In the genomic region with DNA sequence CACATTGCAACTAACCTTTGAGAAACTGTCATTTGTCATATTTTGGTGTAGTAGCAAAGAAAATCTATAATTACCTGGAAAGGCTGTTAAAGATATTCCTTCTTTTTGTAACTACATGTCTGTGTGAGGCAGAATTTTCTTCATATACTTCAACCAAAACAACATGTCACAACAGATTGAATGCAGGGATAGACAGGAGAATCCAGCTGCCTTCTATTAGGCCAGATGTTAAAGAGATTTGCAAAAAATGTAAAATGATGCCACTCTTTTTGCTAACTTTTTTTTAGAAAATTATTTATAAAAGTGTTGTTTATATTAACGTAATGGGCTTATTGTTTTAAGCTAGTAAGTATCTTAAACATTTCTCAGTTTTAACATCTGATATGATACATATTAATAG, we compare ENCODE assay signal across 29 cellular contexts. TPM values are rescaled to one million over a fixed set of nuclear protein-coding genes. Genes with fewer than 3 reads are reported as not detected.
DNase-seq lines count a peak whose midpoint lies in the region; ATAC-seq and TF ChIP-seq lines count a peak whose summit lies in the region.
"Had no signal": no experiment of that assay in that cellular context is flagged by ENCODE, and none has a peak within 500 bp of the region (broad histone marks: within the 10 kb centered on the region; RNA-seq: fewer than 3 reads in every experiment).

No MANE protein-coding gene starts in this region.

- TF ChIP-seq POLR2A in IMR-90 (IDR thresholded peaks at IDR 0.05; ENCODE audit: low read depth, low read length) = no peak

- BruUV-seq in IMR-90 (replicated peaks; lab: Mats Ljungman, UMichigan) = no TSS peak

- DNase-seq in activated T-cell treated with anti-CD3 and anti-CD28 coated beads, Interleukin-2, amount 50 U/mL, for 24 hours = no peak
- DNase-seq in activated T-cell treated with anti-CD3 and anti-CD28 coated beads, Interleukin-2, amount 50 U/mL, for 4 hours = no peak
- peak; percentile 44 for DNase-seq in IMR-90
- no peak for DNase-seq in central memory CD8-positive, alpha-beta T cell (ENCODE audit: low spot score in 2 of 2)
- no peak for DNase-seq in osteocyte (ENCODE audit: extremely low spot score, unreplicated experiment)
- DNase-seq in NAMALWA (ENCODE audit: low spot score) = no peak
- no peak for DNase-seq in OCI-M2 (lab: John Stamatoyannopoulos, UW; ENCODE audit: unreplicated experiment)
- DNase-seq: activated CD8-positive, alpha-beta memory T cell treated with anti-CD3 and anti-CD28 coated beads for 24 hours; activated T-cell treated with anti-CD3 and anti-CD28 coated beads, Interleukin-2, amount 50 U/mL, for 1 hour; aorta; BE2C; Calu3; dermis blood vessel endothelial cell; H9; left cardiac atrium; NCI-H1105; NCI-H2029 treated with DMSO at 0.1 percent for 48 hours; NCI-H2227 treated with DMSO at 0.1 percent for 48 hours; occipital lobe; OCI-M1; SHP77 treated with DMSO at 0.1 percent for 48 hours; SW 1271 had no signal

- H3K56ac ChIP-seq in IMR-90 (ENCODE audit: extremely low read depth, insufficient read depth, low read length) = no peak overlapping the region

- H3K36me3 Mint-ChIP-seq in activated T-cell treated with anti-CD3 and anti-CD28 coated beads, Interleukin-2, amount 50 U/mL, for 24 hours (ENCODE audit: low read depth) = peaks cover 45% of the 10 kb centered on the region
- H3K36me3 Mint-ChIP-seq in activated T-cell treated with anti-CD3 and anti-CD28 coated beads, Interleukin-2, amount 50 U/mL, for 4 hours (ENCODE audit: insufficient read depth) = peaks cover 5% of the 10 kb centered on the region
- peaks cover 29% of the 10 kb centered on the region for H3K36me3 Mint-ChIP-seq in central memory CD8-positive, alpha-beta T cell (ENCODE audit: insufficient read depth)
- H3K36me3 Mint-ChIP-seq in osteocyte (ENCODE audit: unreplicated experiment) = peaks cover 7% of the 10 kb centered on the region
- H3K36me3 Mint-ChIP-seq: memory B cell had no signal

- no peak overlapping the region for H4K91ac ChIP-seq in IMR-90 (ENCODE audit: insufficient read depth, low read depth, low read length)

- H3K4me1 Mint-ChIP-seq in activated T-cell treated with anti-CD3 and anti-CD28 coated beads, Interleukin-2, amount 50 U/mL, for 24 hours (ENCODE audit: low read depth) = peaks cover 77% of the 10 kb centered on the region
- H3K4me1 Mint-ChIP-seq in activated T-cell treated with anti-CD3 and anti-CD28 coated beads, Interleukin-2, amount 50 U/mL, for 4 hours (ENCODE audit: low read depth) = peaks cover 71% of the 10 kb centered on the region
- peaks cover 68% of the 10 kb centered on the region for H3K4me1 Mint-ChIP-seq in central memory CD8-positive, alpha-beta T cell
- H3K4me1 Mint-ChIP-seq in osteocyte (ENCODE audit: unreplicated experiment) = peaks cover 39% of the 10 kb centered on the region

- no peak overlapping the region for H2BK5ac ChIP-seq in IMR-90 (ENCODE audit: low read depth, low read length, poor library complexity, severe bottlenecking)

- no peak overlapping the region for H3K23ac ChIP-seq in IMR-90 (ENCODE audit: low read depth, low read length)

- H3K9me3 Mint-ChIP-seq in activated T-cell treated with anti-CD3 and anti-CD28 coated beads, Interleukin-2, amount 50 U/mL, for 24 hours = no peaks in the 10 kb centered on the region
- H3K9me3 Mint-ChIP-seq in activated T-cell treated with anti-CD3 and anti-CD28 coated beads, Interleukin-2, amount 50 U/mL, for 4 hours = no peaks in the 10 kb centered on the region
- no peaks in the 10 kb centered on the region for H3K9me3 Mint-ChIP-seq in central memory CD8-positive, alpha-beta T cell
- no peaks in the 10 kb centered on the region for H3K9me3 Mint-ChIP-seq in osteocyte (ENCODE audit: unreplicated experiment)
- H3K9me3 Mint-ChIP-seq: activated naive CD4-positive, alpha-beta T cell treated with anti-CD3 and anti-CD28 coated beads, Interleukin-2, amount 50 U/mL, for 24 hours; H9; memory B cell had no signal

- peaks cover 37% of the 10 kb centered on the region for H3K4me1 ChIP-seq in IMR-90 (ENCODE audit: control insufficient read depth, insufficient read depth, low read length)

- H2AK5ac ChIP-seq in IMR-90 (ENCODE audit: low read depth, low read length) = no peak overlapping the region

- H2AFZ ChIP-seq in IMR-90 (replicated peaks; ENCODE audit: low read length, poor library complexity) = no peak overlapping the region

- intact Hi-C loops in IMR-90 (cut with micrococcal nuclease) = no loop called here

- no peaks in the 10 kb centered on the region for H3K36me3 ChIP-seq in IMR-90 (ENCODE audit: control insufficient read depth, insufficient read depth, low read length)
- H3K36me3 ChIP-seq: BE2C, cardiac muscle cell had no signal

- H4K5ac ChIP-seq in IMR-90 (ENCODE audit: low read depth, low read length) = no peak overlapping the region

- ATAC-seq in activated T-cell treated with anti-CD3 and anti-CD28 coated beads, Interleukin-2, amount 50 U/mL, for 4 hours = no peak
- no peak for ATAC-seq in IMR-90 (ENCODE audit: low read depth)
- ATAC-seq in central memory CD8-positive, alpha-beta T cell (replicated peaks; ENCODE audit: extremely low read depth, poor library complexity, severe bottlenecking) = no peak
- ATAC-seq in GM18870 (IDR thresholded peaks at IDR 0.05; ENCODE audit: unreplicated experiment) = no peak
- ATAC-seq: activated CD4-positive, CD25-positive, alpha-beta regulatory T cell treated with anti-CD3 and anti-CD28 coated beads, Interleukin-2, amount 50 U/mL, for 24 hours; GM12878; left cardiac atrium had no signal

- H3K14ac ChIP-seq in IMR-90 (replicated peaks; ENCODE audit: low read depth, low read length) = no peak overlapping the region

- in situ Hi-C loops in IMR-90 (cut with MboI; ENCODE audit: low sequenced_read_pairs) = no loop called here

- no peak for TF ChIP-seq RAD21 in IMR-90 (IDR thresholded peaks at IDR 0.05; ENCODE audit: low read length)

- no peaks in the 10 kb centered on the region for H3K27me3 ChIP-seq in IMR-90 (ENCODE audit: control insufficient read depth, insufficient read depth, low read length)
- H3K27me3 ChIP-seq: BE2C, cardiac muscle cell had no signal

- TF ChIP-seq CTCF in IMR-90 (conservative IDR thresholded peaks at IDR 0.05; ENCODE audit: low read depth, low read length) (no peak), osteocyte (IDR thresholded peaks at IDR 0.05) (no peak)

- H3K4me2 ChIP-seq in IMR-90 (ENCODE audit: low read depth, low read length) = no peak overlapping the region

- dilution Hi-C loops in IMR-90 (cut with HindIII; ENCODE audit: low sequenced_read_pairs, unreplicated experiment) = no loop called here

- H2BK120ac ChIP-seq in IMR-90 (ENCODE audit: low read depth, low read length) = no peak overlapping the region

- H3K4me3 Mint-ChIP-seq in activated T-cell treated with anti-CD3 and anti-CD28 coated beads, Interleukin-2, amount 50 U/mL, for 24 hours = no peak overlapping the region
- H3K4me3 Mint-ChIP-seq in activated T-cell treated with anti-CD3 and anti-CD28 coated beads, Interleukin-2, amount 50 U/mL, for 4 hours = no peak overlapping the region
- H3K4me3 Mint-ChIP-seq in central memory CD8-positive, alpha-beta T cell = no peak overlapping the region
- no peak overlapping the region for H3K4me3 Mint-ChIP-seq in osteocyte (ENCODE audit: unreplicated experiment)
- H3K4me3 Mint-ChIP-seq: H9 had no signal

- H4K8ac ChIP-seq in IMR-90 (ENCODE audit: low read depth in 2 of 2, low read length in 2 of 2) = no peak overlapping the region

- no CpG with 5 or more reads among the region's 1 CpG for WGBS in IMR-90 (ENCODE audit: extremely low coverage in 2 of 2, insufficient read length in 1 of 2), 2 experiments

- H4K20me1 ChIP-seq in IMR-90 (ENCODE audit: insufficient read depth, low read length) = peaks cover 32% of the 10 kb centered on the region

- H3K9me3 ChIP-seq in IMR-90 (ENCODE audit: control insufficient read depth, insufficient read depth, low read length) = no peaks in the 10 kb centered on the region
- H3K9me3 ChIP-seq: BE2C had no signal

- POLR2A ChIA-PET in IMR-90 (lab: Charles Lee; ENCODE audit: unreplicated experiment) = interaction anchor here (0.6 to 0.9 kb wide), 3 partner anchors 73 to 495 kb away, joined by 3 to 18 read pairs (median 10); no protein-coding TSS in a partner anchor

- H2BK20ac ChIP-seq in IMR-90 (ENCODE audit: low read depth, low read length) = no peak overlapping the region

- no peak overlapping the region; the same call in 1 of the 2 replicates for H3K27ac ChIP-seq in IMR-90 (ENCODE audit: insufficient read depth, low read length)

- H2AK9ac ChIP-seq in IMR-90 (replicated peaks; ENCODE audit: low read depth, low read length, poor library complexity) = no peak overlapping the region

- H3K4me3 ChIP-seq in IMR-90 (ENCODE audit: insufficient read depth, low read depth, low read length) = no peak overlapping the region
- H3K4me3 ChIP-seq: cardiac muscle cell, GM12878 had no signal

- peaks cover 51 to 70% of the 10 kb centered on the region in 2 experiments for H3K79me1 ChIP-seq in IMR-90 (ENCODE audit: low read depth in 1 of 2, low read length in 2 of 2)

- no peak overlapping the region for H2BK15ac ChIP-seq in IMR-90 (ENCODE audit: low read depth, low read length)

- no peak overlapping the region for H3K18ac ChIP-seq in IMR-90 (ENCODE audit: low read depth, low read length)

- H3K9ac ChIP-seq in IMR-90 (ENCODE audit: low read depth, low read length) = no peak overlapping the region

- peak overlapping the region; percentile 96 for H3K27ac Mint-ChIP-seq in activated T-cell treated with anti-CD3 and anti-CD28 coated beads, Interleukin-2, amount 50 U/mL, for 24 hours
- H3K27ac Mint-ChIP-seq in central memory CD8-positive, alpha-beta T cell (ENCODE audit: low read depth) = peak overlapping the region; percentile 87
- H3K27ac Mint-ChIP-seq in osteocyte (ENCODE audit: unreplicated experiment) = peak overlapping the region; percentile 97
- H3K27ac Mint-ChIP-seq: H9, memory B cell had no signal

- CTCF ChIA-PET in IMR-90 (lab: Yijun Ruan, JAX) = interaction anchor here (0.7 to 1.4 kb wide), 2 partner anchors 13 to 370 kb away, joined by 4 to 6 read pairs; a partner anchor contains a TSS

- no peak overlapping the region for H3K4ac ChIP-seq in IMR-90 (ENCODE audit: low read depth, low read length)

- peaks cover 14% of the 10 kb centered on the region for H3K9me1 ChIP-seq in IMR-90 (ENCODE audit: insufficient read depth, low read length)

- no peaks in the 10 kb centered on the region for H3K27me3 Mint-ChIP-seq in activated T-cell treated with anti-CD3 and anti-CD28 coated beads, Interleukin-2, amount 50 U/mL, for 24 hours
- H3K27me3 Mint-ChIP-seq in activated T-cell treated with anti-CD3 and anti-CD28 coated beads, Interleukin-2, amount 50 U/mL, for 4 hours (ENCODE audit: low read depth) = no peaks in the 10 kb centered on the region
- no peaks in the 10 kb centered on the region for H3K27me3 Mint-ChIP-seq in central memory CD8-positive, alpha-beta T cell
- H3K27me3 Mint-ChIP-seq in osteocyte (ENCODE audit: unreplicated experiment) = no peaks in the 10 kb centered on the region
- H3K27me3 Mint-ChIP-seq: activated naive CD4-positive, alpha-beta T cell treated with anti-CD3 and anti-CD28 coated beads, Interleukin-2, amount 50 U/mL, for 24 hours; memory B cell had no signal

RNA-seq across cellular contexts. Expression of a gene that starts 12.7 kb away (rescaled TPM):
- 100 to 1,000 TPM; 112 to 122 (median 118) TPM for total RNA-seq in activated T-cell treated with anti-CD3 and anti-CD28 coated beads, Interleukin-2, amount 50 U/mL, for 4 hours
- total RNA-seq in IMR-90 (2012; rRNA removed) = 43.0 and 46.8 TPM in 2 replicates
- 62.0 and 68.0 TPM in 2 replicates for polyA plus RNA-seq in IMR-90 (2012; rRNA removed)
- polyA plus RNA-seq in IMR-90 (2012; cell fraction: cytosol; rRNA removed) = 52.8 and 75.7 TPM in 2 replicates
- 126 and 364 TPM in 2 replicates for polyA plus RNA-seq in IMR-90 (2012; cell fraction: nucleus; rRNA removed; ENCODE audit: low replicate concordance)
- 48.6 and 49.9 TPM in 2 replicates for total RNA-seq in osteocyte

RNA-seq across cellular contexts. Expression of a gene that starts 21.5 kb away (rescaled TPM):
- 1 to 10 TPM; 2.1 to 3.0 (median 2.9) TPM for total RNA-seq in activated T-cell treated with anti-CD3 and anti-CD28 coated beads, Interleukin-2, amount 50 U/mL, for 4 hours
- total RNA-seq in IMR-90 (2012; rRNA removed) (23.1 and 25.8 TPM in 2 replicates), osteocyte (163 and 171 TPM in 2 replicates)
- polyA plus RNA-seq in IMR-90 (2012; rRNA removed) = 377 and 389 TPM in 2 replicates
- polyA plus RNA-seq in IMR-90 (2012; cell fraction: cytosol; rRNA removed) = 720 and 780 TPM in 2 replicates
- polyA plus RNA-seq in IMR-90 (2012; cell fraction: nucleus; rRNA removed; ENCODE audit: low replicate concordance) = 135 and 153 TPM in 2 replicates

RNA-seq across cellular contexts. Expression of a gene that starts 31.6 kb away (rescaled TPM):
- under 1 TPM; 0.13 to 0.52 (median 0.25) TPM for total RNA-seq in activated T-cell treated with anti-CD3 and anti-CD28 coated beads, Interleukin-2, amount 50 U/mL, for 4 hours
- total RNA-seq in IMR-90 (2012; rRNA removed) (0.18 and 0.28 TPM in 2 replicates), osteocyte (0.21 TPM in 1 of 2 replicates, not detected in the other)
- 0.09 and 0.19 TPM in 2 replicates for polyA plus RNA-seq in IMR-90 (2012; rRNA removed)
- polyA plus RNA-seq in IMR-90 (2012; cell fraction: cytosol; rRNA removed) = 0.16 and 0.19 TPM in 2 replicates
- 0.49 and 1.0 TPM in 2 replicates for polyA plus RNA-seq in IMR-90 (2012; cell fraction: nucleus; rRNA removed; ENCODE audit: low replicate concordance)
- total RNA-seq: Calu3, Daoy had no signal
- polyA plus RNA-seq: cardiac muscle cell had no signal
